Comparison of ENCODE assay signal across 23 cellular contexts in the genomic region with DNA sequence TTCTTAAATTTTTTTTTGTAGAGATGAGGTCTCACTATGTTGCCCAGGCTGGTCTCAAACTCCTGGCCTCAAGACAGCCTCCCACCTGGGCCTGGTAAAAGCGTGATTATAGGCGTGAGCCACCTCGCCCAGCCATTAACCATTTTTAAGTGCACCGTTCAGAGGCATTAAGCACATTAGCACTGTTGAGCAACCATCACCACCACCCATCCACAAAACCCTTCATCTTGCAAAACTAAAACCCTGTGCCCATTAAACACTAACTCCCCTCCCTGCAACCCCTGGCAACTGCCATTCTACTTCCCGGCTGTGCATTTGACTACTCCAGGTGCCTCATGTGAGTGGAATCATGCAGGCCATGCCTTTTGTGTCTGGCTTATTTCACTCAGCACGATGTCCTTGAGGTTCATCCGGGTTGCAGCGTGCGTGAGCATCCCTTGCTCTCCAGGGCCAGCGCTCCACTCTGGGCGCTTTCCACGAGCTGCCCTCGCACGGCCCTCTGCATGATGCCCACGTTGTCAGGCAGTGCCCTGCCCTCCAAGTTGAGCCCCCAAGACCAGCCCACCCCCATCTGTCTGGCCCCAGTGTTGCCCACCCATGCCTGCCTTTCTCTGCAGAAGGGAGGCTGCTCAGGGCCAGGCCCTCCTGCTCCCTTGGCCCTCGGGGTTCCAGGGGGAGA.
"Had no signal": no experiment of that assay in that cellular context is flagged by ENCODE, and none has a peak within 500 bp of the region (broad histone marks: within the 10 kb centered on the region; RNA-seq: fewer than 3 reads in every experiment).

No MANE protein-coding gene starts in this region.

- H3K4me3 Mint-ChIP-seq: activated CD4-positive, alpha-beta T cell treated with anti-CD3 and anti-CD28 coated beads, Interleukin-2, amount 10 ng/mL, durations not matched to agents 7 days and 5 days; nephron progenitor cell; type B pancreatic cell had no signal

- H3K9me3 ChIP-seq: adrenal gland, esophagus muscularis mucosa, right atrium auricular region, stomach, testis had no signal

- H3K4me3 ChIP-seq: adrenal gland, esophagus muscularis mucosa, gastroesophageal sphincter, heart right ventricle, left ventricle myocardium inferior, right atrium auricular region, skin epidermis, stomach, testis had no signal

- H3K36me3 ChIP-seq: adrenal gland, esophagus muscularis mucosa, gastroesophageal sphincter, heart right ventricle, left ventricle myocardium inferior, right atrium auricular region, stomach had no signal

- H3K36me3 Mint-ChIP-seq: activated naive CD4-positive, alpha-beta T cell treated with anti-CD3 and anti-CD28 coated beads, Interleukin-2, amount 50 U/mL, for 72 hours; type B pancreatic cell had no signal

- DNase-seq: activated CD4-positive, alpha-beta T cell treated with anti-CD3 and anti-CD28 coated beads, Interleukin-2, amount 10 ng/mL, durations not matched to agents 7 days and 5 days; activated CD8-positive, alpha-beta memory T cell treated with anti-CD3 and anti-CD28 coated beads for 24 hours; activated CD8-positive, alpha-beta memory T cell treated with anti-CD3 and anti-CD28 coated beads, Interleukin-2, amount 50 U/mL, for 48 hours; activated gamma-delta T cell; adrenal gland; dermis blood vessel endothelial cell; effector memory CD4-positive, alpha-beta T cell; heart right ventricle; left ventricle myocardium inferior; mammary epithelial cell; nephron progenitor cell; stomach; T1000; testis had no signal

- FAIRE-seq: endothelial cell of umbilical vein had no signal

- ATAC-seq: activated CD4-positive, CD25-positive, alpha-beta regulatory T cell treated with anti-CD3 and anti-CD28 coated beads, Interleukin-2, amount 50 U/mL, for 24 hours; activated naive CD4-positive, alpha-beta T cell treated with anti-CD3 and anti-CD28 coated beads, Interleukin-2, amount 50 U/mL, for 72 hours; gastroesophageal sphincter; heart right ventricle had no signal

- H3K9me3 Mint-ChIP-seq: activated CD4-positive, alpha-beta T cell treated with anti-CD3 and anti-CD28 coated beads, Interleukin-2, amount 10 ng/mL, durations not matched to agents 7 days and 5 days had no signal

- H3K27ac ChIP-seq: adrenal gland, esophagus muscularis mucosa, gastroesophageal sphincter, heart right ventricle, left ventricle myocardium inferior, right atrium auricular region, skin epidermis, stomach, testis had no signal

- H3K4me1 ChIP-seq: adrenal gland, right atrium auricular region had no signal

- H3K27ac Mint-ChIP-seq: activated CD4-positive, alpha-beta T cell treated with anti-CD3 and anti-CD28 coated beads, Interleukin-2, amount 10 ng/mL, durations not matched to agents 7 days and 5 days; activated naive CD4-positive, alpha-beta T cell treated with anti-CD3 and anti-CD28 coated beads, Interleukin-2, amount 50 U/mL, for 72 hours; nephron progenitor cell; progenitor cell of endocrine pancreas; type B pancreatic cell had no signal

- H3K27me3 ChIP-seq: testis had no signal

- H3K4me1 Mint-ChIP-seq: activated CD4-positive, alpha-beta T cell treated with anti-CD3 and anti-CD28 coated beads, Interleukin-2, amount 10 ng/mL, durations not matched to agents 7 days and 5 days had no signal
